Comparison of ENCODE assay signal across 1 cellular context in genomic region chr22:30425616-30426394, GRCh38.
TF ChIP-seq lines count a peak whose summit lies in the region.

A gene with protein sequence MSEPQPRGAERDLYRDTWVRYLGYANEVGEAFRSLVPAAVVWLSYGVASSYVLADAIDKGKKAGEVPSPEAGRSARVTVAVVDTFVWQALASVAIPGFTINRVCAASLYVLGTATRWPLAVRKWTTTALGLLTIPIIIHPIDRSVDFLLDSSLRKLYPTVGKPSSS (plus strand): TSS chr22:30425768. CDS start chr22:30425880, 112 bp downstream.

TF ChIP-seq in K562, 482 proteins besides CTCF, POLR2A, EP300 and RAD21 (continued from another document):
- 0 out of 6 replicates have a peak, but pooled peaks of 1 of the 3 experiments have one; percentile 19 for TF ChIP-seq ZBTB11 (CRISPR knock-in tag; IDR thresholded peaks at IDR 0.05)
- peak; percentile 38 for TF ChIP-seq CCNT2 (IDR thresholded peaks at IDR 0.05; ENCODE audit: borderline replicate concordance, extremely low read depth, insufficient read length, low read depth, low read length)
- no peak for TF ChIP-seq FOXK2 (conservative IDR thresholded peaks at IDR 0.05 in 1 of 2, IDR thresholded peaks at IDR 0.05 in 1 of 2; ENCODE audit: low read depth in 2 of 2)
- no peak for TF ChIP-seq XRCC4 (IDR thresholded peaks at IDR 0.05; ENCODE audit: extremely low read depth, insufficient read depth, insufficient read length)
- no peak for TF ChIP-seq ILK (tag; IDR thresholded peaks at IDR 0.05; ENCODE audit: borderline replicate concordance, low read depth)
- TF ChIP-seq ATF1 (CRISPR knock-in tag; IDR thresholded peaks at IDR 0.05): no peak
- peak; percentile 15; the same call in 1 of the 2 replicates for TF ChIP-seq ATF1 (tag; IDR thresholded peaks at IDR 0.05)
- TF ChIP-seq CXXC5 (CRISPR knock-in tag; IDR thresholded peaks at IDR 0.05): 0 out of 2 replicates have a peak, but pooled peaks have one; percentile 36
- no peak for TF ChIP-seq MYNN (IDR thresholded peaks at IDR 0.05)
- no peak for TF ChIP-seq MYNN (CRISPR knock-in tag; IDR thresholded peaks at IDR 0.05)
- TF ChIP-seq GABPB2 (CRISPR knock-in tag; conservative IDR thresholded peaks at IDR 0.05): no peak
- peak; percentile 28 for TF ChIP-seq POLR2B (IDR thresholded peaks at IDR 0.05; ENCODE audit: low read depth, partially characterized antibody)
- TF ChIP-seq FOXM1 (IDR thresholded peaks at IDR 0.05; ENCODE audit: low read depth): 0 out of 2 replicates have a peak, but pooled peaks have one; percentile 40
- no peak; the same call in 1 of the 2 replicates for TF ChIP-seq FOXM1 (CRISPR knock-in tag; IDR thresholded peaks at IDR 0.05; ENCODE audit: low read depth)
- TF ChIP-seq L3MBTL2 (IDR thresholded peaks at IDR 0.05): peak; percentile 78
- TF ChIP-seq ZMIZ1 (IDR thresholded peaks at IDR 0.05; ENCODE audit: low read depth in 2 of 2, low read length in 2 of 2): no peak
